ENCODE assay signal across 32 cellular contexts in genomic region chr17:41345992-41346391, GRCh38. TPM values are rescaled to one million over a fixed set of nuclear protein-coding genes. Genes with fewer than 3 reads are reported as not detected.
"Had no signal": no experiment of that assay in that cellular context is flagged by ENCODE, and none has a peak within 500 bp of the region (broad histone marks: within the 10 kb centered on the region; RNA-seq: fewer than 3 reads in every experiment).

No MANE protein-coding gene starts in this region.

- H3K27ac Mint-ChIP-seq: activated CD4-positive, alpha-beta memory T cell treated with anti-CD3 and anti-CD28 coated beads, Interleukin-2, amount 10 ng/mL, durations not matched to agents 7 days and 5 days; activated CD4-positive, alpha-beta T cell treated with anti-CD3 and anti-CD28 coated beads, Interleukin-2, amount 10 ng/mL, durations not matched to agents 7 days and 5 days; activated naive CD4-positive, alpha-beta T cell treated with anti-CD3 and anti-CD28 coated beads for 36 hours; activated naive CD4-positive, alpha-beta T cell treated with anti-CD3 and anti-CD28 coated beads, Interleukin-2, amount 50 U/mL, for 24 hours; activated naive CD8-positive, alpha-beta T cell treated with anti-CD3 and anti-CD28 coated beads for 36 hours; activated naive CD8-positive, alpha-beta T cell treated with anti-CD3 and anti-CD28 coated beads, Interleukin-2, amount 50 U/mL, for 24 hours; activated T-helper 1 cell treated with anti-CD3 and anti-CD28 coated beads, Interleukin-12 subunit alpha, Interleukin-12 subunit beta, Interleukin-2, Interleukin-4 antibody, amounts not matched to agents 30 ng/mL and 10 ng/mL and 1 ng/mL, durations not matched to agents 14 hours and 24 hours and 36 hours; activated T-helper 2 cell treated with anti-CD3 and anti-CD28 coated beads, Interferon-gamma antibody, Interleukin-2, Interleukin-4, amounts not matched to agents 10 μg/mL and 5 μg/mL and 100 μg/mL, durations not matched to agents 14 hours and 24 hours and 36 hours; brain had no signal

- H3K27ac ChIP-seq: adrenal gland, esophagus muscularis mucosa had no signal

- ATAC-seq: activated naive CD8-positive, alpha-beta T cell treated with anti-CD3 and anti-CD28 coated beads, Interleukin-2, amount 50 U/mL, for 24 hours; effector memory CD8-positive, alpha-beta T cell had no signal

- H3K27me3 Mint-ChIP-seq: activated naive CD4-positive, alpha-beta T cell treated with anti-CD3 and anti-CD28 coated beads, Interleukin-2, amount 50 U/mL, for 24 hours; activated naive CD8-positive, alpha-beta T cell treated with anti-CD3 and anti-CD28 coated beads for 36 hours; activated naive CD8-positive, alpha-beta T cell treated with anti-CD3 and anti-CD28 coated beads, Interleukin-2, amount 50 U/mL, for 24 hours; effector memory CD8-positive, alpha-beta T cell had no signal

- H3K4me3 ChIP-seq: adrenal gland, esophagus muscularis mucosa had no signal

- H3K36me3 ChIP-seq: adrenal gland, esophagus muscularis mucosa had no signal

- H3K4me3 Mint-ChIP-seq: activated CD4-positive, alpha-beta memory T cell treated with anti-CD3 and anti-CD28 coated beads, Interleukin-2, amount 10 ng/mL, durations not matched to agents 7 days and 5 days; activated CD4-positive, alpha-beta T cell treated with anti-CD3 and anti-CD28 coated beads, Interleukin-2, amount 10 ng/mL, durations not matched to agents 7 days and 5 days; activated naive CD4-positive, alpha-beta T cell treated with anti-CD3 and anti-CD28 coated beads for 36 hours; activated naive CD4-positive, alpha-beta T cell treated with anti-CD3 and anti-CD28 coated beads, Interleukin-2, amount 50 U/mL, for 24 hours; activated naive CD8-positive, alpha-beta T cell treated with anti-CD3 and anti-CD28 coated beads for 36 hours; activated naive CD8-positive, alpha-beta T cell treated with anti-CD3 and anti-CD28 coated beads, Interleukin-2, amount 50 U/mL, for 24 hours; activated T-helper 1 cell treated with anti-CD3 and anti-CD28 coated beads, Interleukin-12 subunit alpha, Interleukin-12 subunit beta, Interleukin-2, Interleukin-4 antibody, amounts not matched to agents 30 ng/mL and 10 ng/mL and 1 ng/mL, durations not matched to agents 14 hours and 24 hours and 36 hours; brain; effector memory CD8-positive, alpha-beta T cell had no signal

- H3K9me3 ChIP-seq: adrenal gland had no signal

- H3K27me3 ChIP-seq: adrenal gland, esophagus muscularis mucosa had no signal

- H3K4me1 ChIP-seq: adrenal gland, esophagus muscularis mucosa had no signal

- H3K36me3 Mint-ChIP-seq: brain had no signal

- DNase-seq: activated CD4-positive, alpha-beta memory T cell treated with anti-CD3 and anti-CD28 coated beads, Interleukin-2, amount 10 ng/mL, durations not matched to agents 7 days and 5 days; activated CD4-positive, alpha-beta T cell treated with anti-CD3 and anti-CD28 coated beads for 4 hours; activated CD4-positive, alpha-beta T cell treated with anti-CD3 and anti-CD28 coated beads, Interleukin-2, amount 10 ng/mL, durations not matched to agents 7 days and 5 days; activated CD4-positive, alpha-beta T cell treated with anti-CD3 and anti-CD28 coated beads, Interleukin-2, amount 50 U/mL, for 4 hours; activated CD4-positive, CD25-positive, alpha-beta regulatory T cell; activated CD4-positive, CD25-positive, alpha-beta regulatory T cell treated with anti-CD3 and anti-CD28 coated beads, Interleukin-2, amount 50 U/mL, for 72 hours; activated effector memory CD4-positive, alpha-beta T cell treated with anti-CD3 and anti-CD28 coated beads, Interleukin-2, amount 50 U/mL, for 16 hours; activated naive CD4-positive, alpha-beta T cell treated with anti-CD3 and anti-CD28 coated beads for 36 hours; activated naive CD8-positive, alpha-beta T cell treated with anti-CD3 and anti-CD28 coated beads for 36 hours; activated naive CD8-positive, alpha-beta T cell treated with anti-CD3 and anti-CD28 coated beads, Interleukin-2, amount 50 U/mL, for 24 hours; activated T-cell treated with anti-CD3 and anti-CD28 coated beads, Interleukin-2, amount 50 U/mL, for 1 hour; activated T-cell treated with anti-CD3 and anti-CD28 coated beads, Interleukin-2, amount 50 U/mL, for 48 hours; adrenal gland; amygdala; aorta; caudate nucleus; cortex of kidney; dermis blood vessel endothelial cell; effector CD4-positive, alpha-beta T cell; effector memory CD8-positive, alpha-beta T cell; erythroblast; T-helper 2 cell had no signal

RNA-seq across cellular contexts. Expression of gene KRT33A, which starts 4.6 kb away (rescaled TPM):
- total RNA-seq: activated CD4-positive, alpha-beta memory T cell treated with anti-CD3 and anti-CD28 coated beads, Interleukin-2, amount 10 ng/mL, durations not matched to agents 7 days and 5 days; activated CD4-positive, alpha-beta T cell treated with anti-CD3 and anti-CD28 coated beads, Interleukin-2, amount 10 ng/mL, durations not matched to agents 7 days and 5 days; activated naive CD4-positive, alpha-beta T cell treated with anti-CD3 and anti-CD28 coated beads for 36 hours; activated naive CD8-positive, alpha-beta T cell treated with anti-CD3 and anti-CD28 coated beads for 36 hours; activated T-helper 1 cell treated with anti-CD3 and anti-CD28 coated beads, Interleukin-12 subunit alpha, Interleukin-12 subunit beta, Interleukin-2, Interleukin-4 antibody, amounts not matched to agents 30 ng/mL and 10 ng/mL and 1 ng/mL, durations not matched to agents 14 hours and 24 hours and 36 hours; activated T-helper 2 cell treated with anti-CD3 and anti-CD28 coated beads, Interferon-gamma antibody, Interleukin-2, Interleukin-4, amounts not matched to agents 10 μg/mL and 5 μg/mL and 100 μg/mL, durations not matched to agents 14 hours and 24 hours and 36 hours; adrenal gland; aorta; chondrocyte; dermis blood vessel endothelial cell; esophagus muscularis mucosa; fibroblast of lung; fibroblast of villous mesenchyme; frontal cortex; T-helper 1 cell treated with Interleukin-12 subunit alpha and Interleukin-12 subunit beta and Interleukin-4 antibody, amounts not matched to agents 30 ng/mL and 1 ng/mL, for 36 hours had no signal

RNA-seq across cellular contexts. Expression of gene KRT33B, which starts 23.6 kb away (rescaled TPM):
- total RNA-seq: activated CD4-positive, alpha-beta memory T cell treated with anti-CD3 and anti-CD28 coated beads, Interleukin-2, amount 10 ng/mL, durations not matched to agents 7 days and 5 days; activated CD4-positive, alpha-beta T cell treated with anti-CD3 and anti-CD28 coated beads, Interleukin-2, amount 10 ng/mL, durations not matched to agents 7 days and 5 days; activated naive CD4-positive, alpha-beta T cell treated with anti-CD3 and anti-CD28 coated beads for 36 hours; activated naive CD8-positive, alpha-beta T cell treated with anti-CD3 and anti-CD28 coated beads for 36 hours; activated T-helper 1 cell treated with anti-CD3 and anti-CD28 coated beads, Interleukin-12 subunit alpha, Interleukin-12 subunit beta, Interleukin-2, Interleukin-4 antibody, amounts not matched to agents 30 ng/mL and 10 ng/mL and 1 ng/mL, durations not matched to agents 14 hours and 24 hours and 36 hours; activated T-helper 2 cell treated with anti-CD3 and anti-CD28 coated beads, Interferon-gamma antibody, Interleukin-2, Interleukin-4, amounts not matched to agents 10 μg/mL and 5 μg/mL and 100 μg/mL, durations not matched to agents 14 hours and 24 hours and 36 hours; adrenal gland; aorta; chondrocyte; dermis blood vessel endothelial cell; esophagus muscularis mucosa; fibroblast of lung; frontal cortex; T-helper 1 cell treated with Interleukin-12 subunit alpha and Interleukin-12 subunit beta and Interleukin-4 antibody, amounts not matched to agents 30 ng/mL and 1 ng/mL, for 36 hours had no signal

RNA-seq across cellular contexts. Expression of gene KRTAP17-1, which starts 30.5 kb away (rescaled TPM):
- total RNA-seq: activated CD4-positive, alpha-beta memory T cell treated with anti-CD3 and anti-CD28 coated beads, Interleukin-2, amount 10 ng/mL, durations not matched to agents 7 days and 5 days; activated CD4-positive, alpha-beta T cell treated with anti-CD3 and anti-CD28 coated beads, Interleukin-2, amount 10 ng/mL, durations not matched to agents 7 days and 5 days; activated naive CD4-positive, alpha-beta T cell treated with anti-CD3 and anti-CD28 coated beads for 36 hours; activated naive CD8-positive, alpha-beta T cell treated with anti-CD3 and anti-CD28 coated beads for 36 hours; activated T-helper 1 cell treated with anti-CD3 and anti-CD28 coated beads, Interleukin-12 subunit alpha, Interleukin-12 subunit beta, Interleukin-2, Interleukin-4 antibody, amounts not matched to agents 30 ng/mL and 10 ng/mL and 1 ng/mL, durations not matched to agents 14 hours and 24 hours and 36 hours; activated T-helper 2 cell treated with anti-CD3 and anti-CD28 coated beads, Interferon-gamma antibody, Interleukin-2, Interleukin-4, amounts not matched to agents 10 μg/mL and 5 μg/mL and 100 μg/mL, durations not matched to agents 14 hours and 24 hours and 36 hours; adrenal gland; aorta; chondrocyte; dermis blood vessel endothelial cell; esophagus muscularis mucosa; fibroblast of lung; fibroblast of villous mesenchyme; frontal cortex; T-helper 1 cell treated with Interleukin-12 subunit alpha and Interleukin-12 subunit beta and Interleukin-4 antibody, amounts not matched to agents 30 ng/mL and 1 ng/mL, for 36 hours had no signal

RNA-seq across cellular contexts. Expression of gene KRT34, which starts 36.1 kb away (rescaled TPM):
- total RNA-seq: activated CD4-positive, alpha-beta memory T cell treated with anti-CD3 and anti-CD28 coated beads, Interleukin-2, amount 10 ng/mL, durations not matched to agents 7 days and 5 days; activated CD4-positive, alpha-beta T cell treated with anti-CD3 and anti-CD28 coated beads, Interleukin-2, amount 10 ng/mL, durations not matched to agents 7 days and 5 days; activated naive CD4-positive, alpha-beta T cell treated with anti-CD3 and anti-CD28 coated beads for 36 hours; activated naive CD8-positive, alpha-beta T cell treated with anti-CD3 and anti-CD28 coated beads for 36 hours; activated T-helper 1 cell treated with anti-CD3 and anti-CD28 coated beads, Interleukin-12 subunit alpha, Interleukin-12 subunit beta, Interleukin-2, Interleukin-4 antibody, amounts not matched to agents 30 ng/mL and 10 ng/mL and 1 ng/mL, durations not matched to agents 14 hours and 24 hours and 36 hours; activated T-helper 2 cell treated with anti-CD3 and anti-CD28 coated beads, Interferon-gamma antibody, Interleukin-2, Interleukin-4, amounts not matched to agents 10 μg/mL and 5 μg/mL and 100 μg/mL, durations not matched to agents 14 hours and 24 hours and 36 hours; adrenal gland; aorta; chondrocyte; esophagus muscularis mucosa; T-helper 1 cell treated with Interleukin-12 subunit alpha and Interleukin-12 subunit beta and Interleukin-4 antibody, amounts not matched to agents 30 ng/mL and 1 ng/mL, for 36 hours had no signal

RNA-seq across cellular contexts. Expression of gene KRTAP16-1, which starts 36.9 kb away (rescaled TPM):
- total RNA-seq: activated naive CD8-positive, alpha-beta T cell treated with anti-CD3 and anti-CD28 coated beads for 36 hours; activated T-helper 1 cell treated with anti-CD3 and anti-CD28 coated beads, Interleukin-12 subunit alpha, Interleukin-12 subunit beta, Interleukin-2, Interleukin-4 antibody, amounts not matched to agents 30 ng/mL and 10 ng/mL and 1 ng/mL, durations not matched to agents 14 hours and 24 hours and 36 hours; activated T-helper 2 cell treated with anti-CD3 and anti-CD28 coated beads, Interferon-gamma antibody, Interleukin-2, Interleukin-4, amounts not matched to agents 10 μg/mL and 5 μg/mL and 100 μg/mL, durations not matched to agents 14 hours and 24 hours and 36 hours; adrenal gland; aorta; chondrocyte; dermis blood vessel endothelial cell; esophagus muscularis mucosa; fibroblast of lung; fibroblast of villous mesenchyme; frontal cortex; T-helper 1 cell treated with Interleukin-12 subunit alpha and Interleukin-12 subunit beta and Interleukin-4 antibody, amounts not matched to agents 30 ng/mL and 1 ng/mL, for 36 hours had no signal
